8 cellular contexts compared by ENCODE assay signal in the genomic region with DNA sequence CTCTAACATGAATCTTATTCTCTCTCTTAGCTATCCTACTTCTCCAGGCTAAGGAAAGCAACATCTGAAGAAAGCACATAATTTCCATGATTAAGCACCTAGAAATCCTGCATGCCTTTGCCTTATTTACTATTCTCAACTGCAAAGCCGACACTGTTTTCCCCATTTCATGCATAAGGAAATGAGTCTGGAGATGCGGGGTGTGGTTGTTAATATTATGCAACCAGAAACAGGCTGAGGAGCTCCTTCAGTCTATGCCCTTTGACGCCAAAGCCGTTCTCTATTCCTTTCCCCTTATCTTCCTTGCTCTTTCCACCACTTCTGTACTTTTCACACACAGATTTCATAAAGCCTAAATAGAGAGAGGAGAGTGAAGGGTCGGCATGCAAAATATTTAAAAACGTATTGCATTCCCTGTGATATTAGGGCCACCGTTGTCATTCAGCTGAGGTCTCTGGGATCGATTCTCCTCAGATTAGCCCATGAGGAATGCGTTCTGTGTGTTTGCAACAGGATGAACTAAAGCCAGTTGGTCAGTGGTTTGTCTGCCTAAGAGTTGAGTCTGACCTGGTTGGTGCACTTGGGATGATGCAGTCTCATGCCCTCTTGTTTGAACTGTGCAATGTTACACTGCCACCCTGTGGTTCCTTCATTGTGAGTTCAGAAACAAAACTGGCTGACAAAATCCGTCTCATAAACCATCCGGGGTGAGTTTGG. TPM values are rescaled to one million over a fixed set of nuclear protein-coding genes. Genes with fewer than 3 reads are reported as not detected.
DNase-seq lines count a peak whose midpoint lies in the region; ATAC-seq and TF ChIP-seq lines count a peak whose summit lies in the region.

No MANE protein-coding gene starts in this region.

- ATAC-seq in SK-N-SH treated with all-trans-retinoic acid at 6 μM for 48 hours (peak; percentile 99), left cardiac atrium (peak; percentile 92 to 94), HG03457 (IDR thresholded peaks at IDR 0.05; ENCODE audit: unreplicated experiment) (no peak)

- H3K36me3 ChIP-seq in adipocyte (ENCODE audit: control insufficient read depth, insufficient read depth, low read length, severe bottlenecking), result no peaks in the 10 kb centered on the region

- H3K9me3 ChIP-seq in adipocyte (ENCODE audit: control insufficient read depth, low read length), result no peaks in the 10 kb centered on the region

- H3K27me3 ChIP-seq in adipocyte (replicated peaks; ENCODE audit: control insufficient read depth, insufficient read depth, low read length), result no peaks in the 10 kb centered on the region

- peak; percentile 70 for TF ChIP-seq CTCF in GM10248 (IDR thresholded peaks at IDR 0.05; ENCODE audit: control extremely low read depth, extremely low read depth, low read depth, missing control alignments)
- peak; percentile 72 for TF ChIP-seq CTCF in HFF-Myc (IDR thresholded peaks at IDR 0.05; ENCODE audit: low read depth, low read length, missing control alignments)
- TF ChIP-seq CTCF in retinal pigment epithelial cell (conservative IDR thresholded peaks at IDR 0.05; ENCODE audit: low read depth, low read length), result peak; percentile 82

- CTCF ChIA-PET in GM10248 (lab: Yijun Ruan, JAX), result interaction anchor here (0.8 to 9.6 kb wide), 24 partner anchors 9 to 1283 kb away, joined by 3 to 68 read pairs (median 4); no protein-coding TSS in a partner anchor

- H3K4me3 ChIP-seq in HFF-Myc (replicated peaks; ENCODE audit: low read depth, low read length), result no peak overlapping the region
- H3K4me3 ChIP-seq in adipocyte (ENCODE audit: low read length), result peak overlapping the region; percentile 55
- H3K4me3 ChIP-seq in retinal pigment epithelial cell (ENCODE audit: low read length), result no peak overlapping the region

- POLR2A ChIA-PET in GM10248 (lab: Yijun Ruan, JAX), result interaction anchor here (0.6 kb wide), 1 partner anchor 14 kb away, joined by 3 read pairs; no protein-coding TSS in a partner anchor

- H3K4me1 ChIP-seq in adipocyte (ENCODE audit: control insufficient read depth, insufficient read depth, low read length), result peaks cover 27% of the 10 kb centered on the region

- intact Hi-C loops in left cardiac atrium (cut with DNase I), result loop anchor here in 1 of 2 donors (5.0 kb wide), 2 partner anchors 1267 to 1287 kb away; no protein-coding TSS in a partner anchor

- DNase-seq in GM10248 (ENCODE audit: extremely low spot score) (peak; percentile 66), HFF-Myc (ENCODE audit: extremely low read depth, low read depth) (peak; percentile 75), NCI-H1048 (lab: John Stamatoyannopoulos, UW) (peak; percentile 5), adipocyte (ENCODE audit: low read depth) (peak; percentile 91), left cardiac atrium (peak; percentile 35), retinal pigment epithelial cell (ENCODE audit: low read depth) (peak; percentile 78)

- H3K9ac ChIP-seq in adipocyte (ENCODE audit: low read length), result peak overlapping the region; percentile 49

TF ChIP-seq in SK-N-SH treated with all-trans-retinoic acid at 6 μM for 48 hours, 23 proteins besides CTCF, POLR2A, EP300 and RAD21:
- TF ChIP-seq SNAI2 (CRISPR knock-in tag; IDR thresholded peaks at IDR 0.05) (no peak), ZFP3 (CRISPR knock-in tag; IDR thresholded peaks at IDR 0.05) (no peak), ZFP30 (CRISPR knock-in tag; IDR thresholded peaks at IDR 0.05) (no peak), OSR1 (CRISPR knock-in tag; IDR thresholded peaks at IDR 0.05) (no peak), ESRRG (CRISPR knock-in tag; IDR thresholded peaks at IDR 0.05) (no peak), ZC3H10 (CRISPR knock-in tag; IDR thresholded peaks at IDR 0.05) (no peak), GLIS3 (CRISPR knock-in tag; IDR thresholded peaks at IDR 0.05) (no peak), ZNF565 (CRISPR knock-in tag; conservative IDR thresholded peaks at IDR 0.05; ENCODE audit: low read depth) (no peak), ISL1 (CRISPR knock-in tag; IDR thresholded peaks at IDR 0.05) (no peak), PPARA (CRISPR knock-in tag; IDR thresholded peaks at IDR 0.05; ENCODE audit: borderline replicate concordance) (no peak), ZNF70 (CRISPR knock-in tag; IDR thresholded peaks at IDR 0.05) (no peak), BACH2 (CRISPR knock-in tag; IDR thresholded peaks at IDR 0.05; ENCODE audit: borderline replicate concordance) (no peak), TOX (CRISPR knock-in tag; IDR thresholded peaks at IDR 0.05; ENCODE audit: borderline replicate concordance) (no peak)
- TF ChIP-seq, protein P1, sequence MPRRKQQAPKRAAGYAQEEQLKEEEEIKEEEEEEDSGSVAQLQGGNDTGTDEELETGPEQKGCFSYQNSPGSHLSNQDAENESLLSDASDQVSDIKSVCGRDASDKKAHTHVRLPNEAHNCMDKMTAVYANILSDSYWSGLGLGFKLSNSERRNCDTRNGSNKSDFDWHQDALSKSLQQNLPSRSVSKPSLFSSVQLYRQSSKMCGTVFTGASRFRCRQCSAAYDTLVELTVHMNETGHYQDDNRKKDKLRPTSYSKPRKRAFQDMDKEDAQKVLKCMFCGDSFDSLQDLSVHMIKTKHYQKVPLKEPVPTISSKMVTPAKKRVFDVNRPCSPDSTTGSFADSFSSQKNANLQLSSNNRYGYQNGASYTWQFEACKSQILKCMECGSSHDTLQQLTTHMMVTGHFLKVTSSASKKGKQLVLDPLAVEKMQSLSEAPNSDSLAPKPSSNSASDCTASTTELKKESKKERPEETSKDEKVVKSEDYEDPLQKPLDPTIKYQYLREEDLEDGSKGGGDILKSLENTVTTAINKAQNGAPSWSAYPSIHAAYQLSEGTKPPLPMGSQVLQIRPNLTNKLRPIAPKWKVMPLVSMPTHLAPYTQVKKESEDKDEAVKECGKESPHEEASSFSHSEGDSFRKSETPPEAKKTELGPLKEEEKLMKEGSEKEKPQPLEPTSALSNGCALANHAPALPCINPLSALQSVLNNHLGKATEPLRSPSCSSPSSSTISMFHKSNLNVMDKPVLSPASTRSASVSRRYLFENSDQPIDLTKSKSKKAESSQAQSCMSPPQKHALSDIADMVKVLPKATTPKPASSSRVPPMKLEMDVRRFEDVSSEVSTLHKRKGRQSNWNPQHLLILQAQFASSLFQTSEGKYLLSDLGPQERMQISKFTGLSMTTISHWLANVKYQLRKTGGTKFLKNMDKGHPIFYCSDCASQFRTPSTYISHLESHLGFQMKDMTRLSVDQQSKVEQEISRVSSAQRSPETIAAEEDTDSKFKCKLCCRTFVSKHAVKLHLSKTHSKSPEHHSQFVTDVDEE (CRISPR knock-in tag; IDR thresholded peaks at IDR 0.05), result no peak
- TF ChIP-seq, protein P2, sequence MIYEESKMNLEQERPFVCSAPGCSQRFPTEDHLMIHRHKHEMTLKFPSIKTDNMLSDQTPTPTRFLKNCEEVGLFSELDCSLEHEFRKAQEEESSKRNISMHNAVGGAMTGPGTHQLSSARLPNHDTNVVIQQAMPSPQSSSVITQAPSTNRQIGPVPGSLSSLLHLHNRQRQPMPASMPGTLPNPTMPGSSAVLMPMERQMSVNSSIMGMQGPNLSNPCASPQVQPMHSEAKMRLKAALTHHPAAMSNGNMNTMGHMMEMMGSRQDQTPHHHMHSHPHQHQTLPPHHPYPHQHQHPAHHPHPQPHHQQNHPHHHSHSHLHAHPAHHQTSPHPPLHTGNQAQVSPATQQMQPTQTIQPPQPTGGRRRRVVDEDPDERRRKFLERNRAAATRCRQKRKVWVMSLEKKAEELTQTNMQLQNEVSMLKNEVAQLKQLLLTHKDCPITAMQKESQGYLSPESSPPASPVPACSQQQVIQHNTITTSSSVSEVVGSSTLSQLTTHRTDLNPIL (CRISPR knock-in tag; IDR thresholded peaks at IDR 0.05; ENCODE audit: low read depth), result no peak
- TF ChIP-seq, protein P3, sequence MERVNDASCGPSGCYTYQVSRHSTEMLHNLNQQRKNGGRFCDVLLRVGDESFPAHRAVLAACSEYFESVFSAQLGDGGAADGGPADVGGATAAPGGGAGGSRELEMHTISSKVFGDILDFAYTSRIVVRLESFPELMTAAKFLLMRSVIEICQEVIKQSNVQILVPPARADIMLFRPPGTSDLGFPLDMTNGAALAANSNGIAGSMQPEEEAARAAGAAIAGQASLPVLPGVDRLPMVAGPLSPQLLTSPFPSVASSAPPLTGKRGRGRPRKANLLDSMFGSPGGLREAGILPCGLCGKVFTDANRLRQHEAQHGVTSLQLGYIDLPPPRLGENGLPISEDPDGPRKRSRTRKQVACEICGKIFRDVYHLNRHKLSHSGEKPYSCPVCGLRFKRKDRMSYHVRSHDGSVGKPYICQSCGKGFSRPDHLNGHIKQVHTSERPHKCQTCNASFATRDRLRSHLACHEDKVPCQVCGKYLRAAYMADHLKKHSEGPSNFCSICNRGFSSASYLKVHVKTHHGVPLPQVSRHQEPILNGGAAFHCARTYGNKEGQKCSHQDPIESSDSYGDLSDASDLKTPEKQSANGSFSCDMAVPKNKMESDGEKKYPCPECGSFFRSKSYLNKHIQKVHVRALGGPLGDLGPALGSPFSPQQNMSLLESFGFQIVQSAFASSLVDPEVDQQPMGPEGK (CRISPR knock-in tag; IDR thresholded peaks at IDR 0.05; ENCODE audit: borderline replicate concordance), result no peak

RNA-seq across cellular contexts. Expression of a gene that starts 53.1 kb away (rescaled TPM):
- not detected for total RNA-seq in left cardiac atrium

Comparison
In these comparisons a context has a peak if more than half of its experiments do, and no peak if none do; other contexts are left out.
1. DNase-seq: peak in every context shown above with its lines; median percentile 91 in adipocyte; 78 in retinal pigment epithelial cell; 75 in HFF-Myc; 66 in GM10248; 35 in left cardiac atrium; 5 in NCI-H1048.